8 cellular contexts compared by ENCODE assay signal in the genomic region with DNA sequence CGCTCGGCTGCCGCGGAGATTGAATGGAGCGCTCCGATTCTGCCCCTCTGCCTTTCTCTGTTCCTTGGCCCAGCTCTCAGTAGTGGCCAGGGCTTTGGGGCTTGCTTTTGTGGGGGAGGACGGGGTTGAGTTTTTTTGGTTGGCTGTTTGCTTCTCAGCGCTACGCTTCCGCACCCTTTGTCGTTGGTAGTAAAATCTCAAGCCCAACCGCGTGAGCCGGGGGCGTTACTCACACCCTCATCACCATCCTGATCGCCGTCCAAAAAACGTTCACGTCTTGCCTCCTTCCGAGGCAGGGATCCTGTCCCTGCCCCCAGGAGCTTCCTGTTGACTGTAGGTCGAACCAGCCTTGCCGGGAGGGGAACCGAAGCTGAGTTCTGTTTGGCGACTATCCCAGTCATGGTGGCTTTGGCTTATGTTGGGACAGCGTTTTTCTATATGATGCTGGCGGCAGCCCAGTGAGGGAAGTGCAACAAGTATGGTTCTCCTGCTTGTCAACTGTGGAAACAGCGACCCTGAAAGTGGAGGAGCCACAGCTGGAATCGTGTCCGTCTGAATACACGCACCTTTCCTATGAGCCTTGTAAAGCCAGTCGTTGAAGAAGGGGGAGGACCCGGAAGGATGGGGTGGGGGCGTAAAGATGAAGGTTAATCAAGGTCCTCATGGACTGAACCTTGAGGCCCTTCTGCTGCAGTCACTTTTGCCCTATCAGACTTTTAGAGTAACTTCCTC. TPM values are rescaled to one million over a fixed set of nuclear protein-coding genes. Genes with fewer than 3 reads are reported as not detected.
DNase-seq lines count a peak whose midpoint lies in the region; ATAC-seq and TF ChIP-seq lines count a peak whose summit lies in the region.

No MANE protein-coding gene starts in this region.

- H3K9me3 ChIP-seq in BLaER1 treated with 17β-estradiol and CSF1 and Interleukin-3, amounts not matched to agents 10 nM and 100 nM (replicated peaks in 1 of 11) = no peaks in the 10 kb centered on the region
- H3K9me3 ChIP-seq in ovary = no peaks in the 10 kb centered on the region
- H3K9me3 ChIP-seq in tibial artery = no peaks in the 10 kb centered on the region

- TF ChIP-seq POLR2A in ovary (IDR thresholded peaks at IDR 0.05) = no peak

- intact Hi-C loops in ovary (cut with DNase I) (no loop called here), tibial artery (cut with DNase I; ENCODE audit: low total_unique reads) (loop anchor here (5.0 kb wide), 1 partner anchor 101 kb away; the partner anchor contains the start of gene ENOSF1)

- DNase-seq in SIG-M5 (lab: John Stamatoyannopoulos, UW) (peak; percentile 23), glomerular visceral epithelial cell (ENCODE audit: extremely low spot score) (peak; percentile 56), ovary (peak; percentile 79 to 84 (median 82)), tibial artery (peak; percentile 82 to 90)
- DNase-seq in activated naive CD4-positive, alpha-beta T cell treated with Interleukin-2 at 50 U/mL for 16 hours = peak; percentile 71

- H3K27me3 ChIP-seq in BLaER1 treated with 17β-estradiol and CSF1 and Interleukin-3, amounts not matched to agents 10 nM and 100 nM = peaks cover 0 to 71% (median 0%) of the 10 kb centered on the region in 11 experiments; a peak in 8 of 22 replicates
- no peaks in the 10 kb centered on the region for H3K27me3 ChIP-seq in ovary
- no peaks in the 10 kb centered on the region for H3K27me3 ChIP-seq in tibial artery

- peak; percentile 37 for ATAC-seq in GM19372 (IDR thresholded peaks at IDR 0.05; ENCODE audit: low read depth, unreplicated experiment)
- ATAC-seq in HG03521 (IDR thresholded peaks at IDR 0.05; ENCODE audit: unreplicated experiment) = peak; percentile 27

- H4K20me1 ChIP-seq in BLaER1 treated with 17β-estradiol and CSF1 and Interleukin-3, amounts not matched to agents 10 nM and 100 nM = peaks cover 26 to 41% (median 34%) of the 10 kb centered on the region in 11 experiments

- H3K9ac ChIP-seq in BLaER1 treated with 17β-estradiol and CSF1 and Interleukin-3, amounts not matched to agents 10 nM and 100 nM = peak overlapping the region; percentile 93 to 99 (median 97)

- peak overlapping the region; percentile 65 to 89 (median 82) for H3K4me2 ChIP-seq in BLaER1 treated with 17β-estradiol and CSF1 and Interleukin-3, amounts not matched to agents 10 nM and 100 nM

- TF ChIP-seq CTCF in ovary (IDR thresholded peaks at IDR 0.05) (no peak), tibial artery (IDR thresholded peaks at IDR 0.05) (no peak)

- WGBS in ovary, 3 donors = 4 to 8% (median 6%) methylated on average over 28 to 33 of the region's 33 CpGs

- peaks cover 47 to 70% (median 55%) of the 10 kb centered on the region in 10 experiments for H3K4me1 ChIP-seq in BLaER1 treated with 17β-estradiol and CSF1 and Interleukin-3, amounts not matched to agents 10 nM and 100 nM
- peaks cover 4% of the 10 kb centered on the region for H3K4me1 ChIP-seq in ovary (ENCODE audit: insufficient read depth)
- H3K4me1 ChIP-seq in tibial artery = peaks cover 0 to 16% (median 2%) of the 10 kb centered on the region in 4 donors

- peak overlapping the region; percentile 80 to 97 (median 89) for H3K4me3 ChIP-seq in BLaER1 treated with 17β-estradiol and CSF1 and Interleukin-3, amounts not matched to agents 10 nM and 100 nM
- H3K4me3 ChIP-seq in ovary (peak overlapping the region; percentile 93), tibial artery (peak overlapping the region; percentile 94 to 96)

- H3K27ac ChIP-seq in BLaER1 treated with 17β-estradiol and CSF1 and Interleukin-3, amounts not matched to agents 10 nM and 100 nM = peak overlapping the region; percentile 97 to 100 (median 98)
- H3K27ac ChIP-seq in ovary = peak overlapping the region; percentile 89 to 95
- peak overlapping the region; percentile 96 to 98 for H3K27ac ChIP-seq in tibial artery

- TF ChIP-seq EP300 in ovary (IDR thresholded peaks at IDR 0.05) = no peak

- H3K36me3 ChIP-seq in BLaER1 treated with 17β-estradiol and CSF1 and Interleukin-3, amounts not matched to agents 10 nM and 100 nM = no peaks in the 10 kb centered on the region
- H3K36me3 ChIP-seq in ovary = no peaks in the 10 kb centered on the region
- no peaks in the 10 kb centered on the region for H3K36me3 ChIP-seq in tibial artery

RNA-seq across cellular contexts. Expression of gene YES1, which starts 0.8 kb away (rescaled TPM):
- 10 to 100 TPM; 30.7 to 95.1 (median 35.1) TPM for total RNA-seq in ovary
- 10 to 100 TPM; 14.3 to 18.2 TPM for polyA plus RNA-seq in ovary

Comparison
In these comparisons a context has a peak if more than half of its experiments do, and no peak if none do; other contexts are left out.
1. Peak in every context shown above with its lines: DNase-seq, ATAC-seq, H3K4me3 ChIP-seq and H3K27ac ChIP-seq.
2. DNase-seq: peak in every context shown above with its lines; median percentile 86 in tibial artery; 82 in ovary; 71 in activated naive CD4-positive, alpha-beta T cell treated with Interleukin-2 at 50 U/mL for 16 hours; 56 in glomerular visceral epithelial cell; 23 in SIG-M5.